In genomic region chr16:2083876-2084687, GRCh38 we compare ENCODE assay signal across 15 cellular contexts. TPM values are rescaled to one million over a fixed set of nuclear protein-coding genes. Genes with fewer than 3 reads are reported as not detected.
DNase-seq lines count a peak whose midpoint lies in the region; ATAC-seq and TF ChIP-seq lines count a peak whose summit lies in the region.
"Had no signal": no experiment of that assay in that cellular context is flagged by ENCODE, and none has a peak within 500 bp of the region (broad histone marks: within the 10 kb centered on the region; RNA-seq: fewer than 3 reads in every experiment).

No MANE protein-coding gene starts in this region.

- peak overlapping the region; percentile 75 to 99 (median 95) for H3K4me2 ChIP-seq in BLaER1 treated with 17β-estradiol and CSF1 and Interleukin-3, amounts not matched to agents 10 nM and 100 nM
- H3K4me2 ChIP-seq: PC-9 had no signal

- peaks cover 54 to 89% (median 79%) of the 10 kb centered on the region in 11 experiments for H3K36me3 ChIP-seq in BLaER1 treated with 17β-estradiol and CSF1 and Interleukin-3, amounts not matched to agents 10 nM and 100 nM
- H3K36me3 ChIP-seq in NT2/D1 (ENCODE audit: insufficient read depth, insufficient read length, low read length) (peaks cover 98% of the 10 kb centered on the region), gastroesophageal sphincter (peaks cover 0 to 100% of the 10 kb centered on the region in 2 donors), sigmoid colon (peaks cover 11 to 81% (median 36%) of the 10 kb centered on the region in 4 donors), tibial nerve (peaks cover 2 to 100% (median 9%) of the 10 kb centered on the region in 3 donors)

- peaks cover 33 to 92% (median 75%) of the 10 kb centered on the region in 10 experiments for H3K4me1 ChIP-seq in BLaER1 treated with 17β-estradiol and CSF1 and Interleukin-3, amounts not matched to agents 10 nM and 100 nM
- peaks cover 17% of the 10 kb centered on the region for H3K4me1 ChIP-seq in NT2/D1 (ENCODE audit: insufficient read depth, insufficient read length)
- H3K4me1 ChIP-seq in gastroesophageal sphincter, result peaks cover 0 to 30% (median 11%) of the 10 kb centered on the region in 3 donors
- peaks cover 0 to 27% (median 22%) of the 10 kb centered on the region in 4 donors for H3K4me1 ChIP-seq in sigmoid colon
- H3K4me1 ChIP-seq in tibial nerve, result peaks cover 0 to 16% (median 0%) of the 10 kb centered on the region in 4 donors

- H3K9ac ChIP-seq in BLaER1 treated with 17β-estradiol and CSF1 and Interleukin-3, amounts not matched to agents 10 nM and 100 nM, result peak overlapping the region in 9 of 11 experiments; percentile 15 to 78 (median 69); a peak in 16 of 22 replicates
- H3K9ac ChIP-seq in NT2/D1 (ENCODE audit: insufficient read length, low read depth), result peak overlapping the region; percentile 21

- no peak for ATAC-seq in gastroesophageal sphincter
- ATAC-seq in GM18907 (IDR thresholded peaks at IDR 0.05; ENCODE audit: unreplicated experiment), result no peak
- no peak for ATAC-seq in SK-N-SH treated with all-trans-retinoic acid at 6 μM for 48 hours

- TF ChIP-seq POLR2A in gastroesophageal sphincter (IDR thresholded peaks at IDR 0.05), result no peak
- no peak for TF ChIP-seq POLR2A in sigmoid colon (IDR thresholded peaks at IDR 0.05)
- no peak for TF ChIP-seq POLR2A in tibial nerve (IDR thresholded peaks at IDR 0.05)

- H3K9me3 ChIP-seq in BLaER1 treated with 17β-estradiol and CSF1 and Interleukin-3, amounts not matched to agents 10 nM and 100 nM (replicated peaks in 1 of 11), result no peaks in the 10 kb centered on the region
- no peaks in the 10 kb centered on the region for H3K9me3 ChIP-seq in NT2/D1 (ENCODE audit: insufficient read depth, low read length)
- H3K9me3 ChIP-seq in gastroesophageal sphincter, result no peaks in the 10 kb centered on the region
- H3K9me3 ChIP-seq in sigmoid colon, result no peaks in the 10 kb centered on the region
- H3K9me3 ChIP-seq in tibial nerve, result no peaks in the 10 kb centered on the region

- peaks cover 36 to 98% (median 76%) of the 10 kb centered on the region in 11 experiments for H4K20me1 ChIP-seq in BLaER1 treated with 17β-estradiol and CSF1 and Interleukin-3, amounts not matched to agents 10 nM and 100 nM

- TF ChIP-seq CTCF in gastroesophageal sphincter (IDR thresholded peaks at IDR 0.05) (no peak), sigmoid colon (IDR thresholded peaks at IDR 0.05) (no peak), tibial nerve (IDR thresholded peaks at IDR 0.05) (no peak)

- intact Hi-C loops in sigmoid colon (cut with DNase I), result no loop called here
- intact Hi-C loops in posterior cingulate gyrus (cut with DNase I), result no loop called here

- peak overlapping the region in 8 of 11 experiments; percentile 52 to 79 (median 66); a peak in 15 of 22 replicates for H3K27ac ChIP-seq in BLaER1 treated with 17β-estradiol and CSF1 and Interleukin-3, amounts not matched to agents 10 nM and 100 nM
- H3K27ac ChIP-seq in gastroesophageal sphincter (peak overlapping the region in 3 of 4 donors; percentile 14 to 58 (median 54)), sigmoid colon (peak overlapping the region in 3 of 4 donors; percentile 42 to 61 (median 54)), tibial nerve (no peak overlapping the region)
- H3K27ac ChIP-seq: PC-9 had no signal

- WGBS in gastroesophageal sphincter (ENCODE audit: low coverage in 1 of 2), 2 donors, result 60% methylated on average over 1 of the region's 41 CpGs; no CpG with 5 or more reads in 1 of the 2 donors
- WGBS in sigmoid colon, 2 donors, result 95% methylated on average over 41 of the region's 41 CpGs
- 86 to 87% methylated on average over 34 to 40 of the region's 41 CpGs for WGBS in tibial nerve, 2 donors

- H3K27me3 ChIP-seq in BLaER1 treated with 17β-estradiol and CSF1 and Interleukin-3, amounts not matched to agents 10 nM and 100 nM, result no peaks in the 10 kb centered on the region
- H3K27me3 ChIP-seq in NT2/D1 (ENCODE audit: insufficient read depth, insufficient read length) (no peaks in the 10 kb centered on the region), gastroesophageal sphincter (no peaks in the 10 kb centered on the region), sigmoid colon (no peaks in the 10 kb centered on the region), tibial nerve (no peaks in the 10 kb centered on the region)

- H3K4me3 ChIP-seq in BLaER1 treated with 17β-estradiol and CSF1 and Interleukin-3, amounts not matched to agents 10 nM and 100 nM, result peak overlapping the region in 6 of 10 experiments; percentile 10 to 38 (median 29); a peak in 8 of 20 replicates
- H3K4me3 ChIP-seq in NT2/D1 (ENCODE audit: insufficient read length, low read depth) (no peak overlapping the region), gastroesophageal sphincter (no peak overlapping the region), sigmoid colon (no peak overlapping the region), tibial nerve (no peak overlapping the region)
- H3K4me3 ChIP-seq: PC-9 had no signal

- TF ChIP-seq EP300 in gastroesophageal sphincter (IDR thresholded peaks at IDR 0.05) (no peak), sigmoid colon (IDR thresholded peaks at IDR 0.05) (no peak), tibial nerve (IDR thresholded peaks at IDR 0.05) (no peak)

- DNase-seq in NT2/D1 (ENCODE audit: low read depth, low spot score) (no peak), sigmoid colon (no peak), posterior cingulate gyrus (no peak), tibial nerve (ENCODE audit: low spot score in 2 of 2) (no peak)
- DNase-seq: DMS79, NCI-H1694 treated with DMSO at 0.1 percent for 48 hours, NCI-H2107, NCI-H510A, NCI-H774, PC-9 had no signal

TF ChIP-seq in SK-N-SH treated with all-trans-retinoic acid at 6 μM for 48 hours, 23 proteins besides CTCF, POLR2A, EP300 and RAD21 (continues in another document):
- no peak for TF ChIP-seq ESRRG (CRISPR knock-in tag; IDR thresholded peaks at IDR 0.05)
- TF ChIP-seq TCF4 (CRISPR knock-in tag; IDR thresholded peaks at IDR 0.05; ENCODE audit: borderline replicate concordance), result no peak
- no peak for TF ChIP-seq ISL1 (CRISPR knock-in tag; IDR thresholded peaks at IDR 0.05)
- no peak for TF ChIP-seq TSHZ2 (CRISPR knock-in tag; IDR thresholded peaks at IDR 0.05)
- TF ChIP-seq ZNF70 (CRISPR knock-in tag; IDR thresholded peaks at IDR 0.05), result no peak
- no peak for TF ChIP-seq ZNF8 (CRISPR knock-in tag; IDR thresholded peaks at IDR 0.05)
- TF ChIP-seq BACH2 (CRISPR knock-in tag; IDR thresholded peaks at IDR 0.05; ENCODE audit: borderline replicate concordance), result no peak
- TF ChIP-seq RARB (CRISPR knock-in tag; IDR thresholded peaks at IDR 0.05), result no peak
- no peak for TF ChIP-seq ZC3H10 (CRISPR knock-in tag; IDR thresholded peaks at IDR 0.05)
- no peak for TF ChIP-seq PATZ1 (CRISPR knock-in tag; IDR thresholded peaks at IDR 0.05; ENCODE audit: borderline replicate concordance)
- TF ChIP-seq ZFP3 (CRISPR knock-in tag; IDR thresholded peaks at IDR 0.05), result no peak

RNA-seq across cellular contexts. Expression of gene TSC2, which starts 36.3 kb away (rescaled TPM):
- 10 to 100 TPM; 36.3 to 78.8 (median 54.6) TPM for total RNA-seq in gastroesophageal sphincter
- 10 to 100 TPM; 25.0 to 80.9 (median 36.9) TPM for total RNA-seq in sigmoid colon
- polyA plus RNA-seq in sigmoid colon, result 10 to 100 TPM; 16.9 to 58.4 (median 31.2) TPM
- 100 to 1,000 TPM in 2 of 4 donors, 10 to 100 TPM in 2; 75.4 to 507 (median 111) TPM for total RNA-seq in tibial nerve

RNA-seq across cellular contexts. Expression of gene NTHL1, which starts 36.4 kb away (rescaled TPM):
- total RNA-seq in gastroesophageal sphincter, result 10 to 100 TPM; 18.4 to 25.4 (median 21.6) TPM
- total RNA-seq in sigmoid colon, result 10 to 100 TPM; 18.4 to 33.8 (median 25.6) TPM
- polyA plus RNA-seq in sigmoid colon, result 10 to 100 TPM; 20.4 to 44.5 (median 35.6) TPM
- 10 to 100 TPM; 22.8 to 56.7 (median 28.1) TPM for total RNA-seq in tibial nerve

RNA-seq across cellular contexts. Expression of gene PKD1, which starts 51.6 kb away (rescaled TPM):
- total RNA-seq in gastroesophageal sphincter (100 to 1,000 TPM; 181 to 492 (median 352) TPM), sigmoid colon (100 to 1,000 TPM in 2 of 4 donors, 10 to 100 TPM in 2; 81.6 to 372 (median 134) TPM), tibial nerve (100 to 1,000 TPM; 207 to 542 (median 381) TPM)
- 10 to 100 TPM; 10.6 to 61.4 (median 11.4) TPM for polyA plus RNA-seq in sigmoid colon

RNA-seq across cellular contexts. Expression of gene NHERF2, which starts 57.4 kb away (rescaled TPM):
- total RNA-seq in gastroesophageal sphincter (100 to 1,000 TPM in 1 of 4 donors, 10 to 100 TPM in 3; 43.8 to 106 (median 63.8) TPM), sigmoid colon (10 to 100 TPM; 23.5 to 57.9 (median 29.5) TPM), tibial nerve (10 to 100 TPM; 54.7 to 83.1 (median 64.9) TPM)
- 100 to 1,000 TPM in 1 of 3 donors, 10 to 100 TPM in 2; 46.7 to 105 (median 65.4) TPM for polyA plus RNA-seq in sigmoid colon
- polyA plus RNA-seq: IgD-negative memory B cell had no signal

Comparison
In these comparisons a context has a peak if more than half of its experiments do, and no peak if none do; other contexts are left out.
1. H3K27ac ChIP-seq: peak in BLaER1 treated with 17β-estradiol and CSF1 and Interleukin-3, amounts not matched to agents 10 nM and 100 nM (8 of 11), gastroesophageal sphincter (3 of 4) and sigmoid colon (3 of 4); none in tibial nerve (0 of 4).
2. H3K4me3 ChIP-seq: peak in BLaER1 treated with 17β-estradiol and CSF1 and Interleukin-3, amounts not matched to agents 10 nM and 100 nM (6 of 10); none in NT2/D1 (single experiment), gastroesophageal sphincter (0 of 2), sigmoid colon (0 of 4) and tibial nerve (0 of 4).